Comparison of ENCODE assay signal across 2 cellular contexts in genomic region chr2:54724560-54725342, GRCh38.
TF ChIP-seq lines count a peak whose summit lies in the region.

No MANE protein-coding gene starts in this region.

TF ChIP-seq in SK-N-SH, 30 proteins besides CTCF, POLR2A, EP300 and RAD21 (continued from another document):
- no peak for TF ChIP-seq ZBTB33 (IDR thresholded peaks at IDR 0.05; ENCODE audit: borderline replicate concordance, low read depth)

TF ChIP-seq in SK-N-SH treated with all-trans-retinoic acid at 6 μM for 48 hours, 23 proteins besides CTCF, POLR2A, EP300 and RAD21 (continued from another document):
- TF ChIP-seq TSHZ2 (CRISPR knock-in tag; IDR thresholded peaks at IDR 0.05) (no peak), RARB (CRISPR knock-in tag; IDR thresholded peaks at IDR 0.05) (no peak), ZFP30 (CRISPR knock-in tag; IDR thresholded peaks at IDR 0.05) (no peak), CREB5 (CRISPR knock-in tag; IDR thresholded peaks at IDR 0.05; ENCODE audit: low read depth) (no peak), CSRNP3 (CRISPR knock-in tag; IDR thresholded peaks at IDR 0.05) (no peak), ARNTL (CRISPR knock-in tag; IDR thresholded peaks at IDR 0.05; ENCODE audit: borderline replicate concordance, low read depth) (no peak), ZNF8 (CRISPR knock-in tag; IDR thresholded peaks at IDR 0.05) (no peak), BACH2 (CRISPR knock-in tag; IDR thresholded peaks at IDR 0.05; ENCODE audit: borderline replicate concordance) (no peak), OSR1 (CRISPR knock-in tag; IDR thresholded peaks at IDR 0.05) (no peak), ISL1 (CRISPR knock-in tag; IDR thresholded peaks at IDR 0.05) (no peak), PATZ1 (CRISPR knock-in tag; IDR thresholded peaks at IDR 0.05; ENCODE audit: borderline replicate concordance) (no peak), ZNF565 (CRISPR knock-in tag; conservative IDR thresholded peaks at IDR 0.05; ENCODE audit: low read depth) (no peak), ZNF70 (CRISPR knock-in tag; IDR thresholded peaks at IDR 0.05) (no peak), ZC3H10 (CRISPR knock-in tag; IDR thresholded peaks at IDR 0.05) (no peak), SNAI2 (CRISPR knock-in tag; IDR thresholded peaks at IDR 0.05) (no peak)
